ENCODE assay signal across 16 cellular contexts in genomic region chr2:236754234-236754924, GRCh38.
DNase-seq lines count a peak whose midpoint lies in the region; TF ChIP-seq lines count a peak whose summit lies in the region.
"Had no signal": no experiment of that assay in that cellular context is flagged by ENCODE, and none has a peak within 500 bp of the region (broad histone marks: within the 10 kb centered on the region; RNA-seq: fewer than 3 reads in every experiment).

No MANE protein-coding gene starts in this region.

- no peaks in the 10 kb centered on the region for H3K9me3 ChIP-seq in thyroid gland
- H3K9me3 ChIP-seq in adrenal gland (replicated peaks in 1 of 3) = no peaks in the 10 kb centered on the region
- H3K9me3 ChIP-seq: heart left ventricle, upper lobe of right lung had no signal

- DNase-seq in NCI-H82 (lab: John Stamatoyannopoulos, UW) (peak; percentile 52), NCI-H82 treated with DMSO at 0.1 percent for 48 hours (lab: John Stamatoyannopoulos, UW; ENCODE audit: unreplicated experiment) (no peak), NCI-H446 treated with DMSO at 0.1 percent for 48 hours (lab: John Stamatoyannopoulos, UW) (peak; percentile 60), left kidney (ENCODE audit: low read depth, low spot score) (peak; percentile 69), thyroid gland (peak; percentile 94 to 96), adrenal gland (no peak), iPS-NIHi7 (ENCODE audit: extremely low spot score) (no peak), NCI-H748 treated with DMSO at 0.1 percent for 48 hours (lab: John Stamatoyannopoulos, UW) (no peak)
- DNase-seq: amniotic stem cell; CD4-positive, CD25-positive, alpha-beta regulatory T cell; effector CD8-positive, alpha-beta T cell; heart left ventricle; NCI-H2081 treated with DMSO at 0.1 percent for 48 hours; SIG-M5; stimulated activated naive CD8-positive, alpha-beta T cell treated with anti-CD3 and anti-CD28 coated beads, Interleukin-15, Interleukin-2, amounts not matched to agents 100 U/mL and 50 U/mL, for 24 hours; upper lobe of right lung had no signal

- no peak overlapping the region for H3K4me3 ChIP-seq in thyroid gland (replicated peaks in 1 of 3)
- H3K4me3 ChIP-seq in adrenal gland = no peak overlapping the region
- H3K4me3 ChIP-seq: heart left ventricle, upper lobe of right lung had no signal

- H3K27me3 ChIP-seq in thyroid gland (no peaks in the 10 kb centered on the region), adrenal gland (no peaks in the 10 kb centered on the region)
- H3K27me3 ChIP-seq: heart left ventricle, upper lobe of right lung had no signal

- no peaks in the 10 kb centered on the region for H3K36me3 ChIP-seq in thyroid gland
- no peaks in the 10 kb centered on the region for H3K36me3 ChIP-seq in adrenal gland (replicated peaks in 1 of 2)
- H3K36me3 ChIP-seq: heart left ventricle, upper lobe of right lung had no signal

- 30 to 55% methylated on average over 9 to 10 of the region's 10 CpGs for WGBS in thyroid gland, 2 donors
- WGBS in adrenal gland, 4 donors = 88 to 92% (median 90%) methylated on average over 9 to 10 of the region's 10 CpGs

- peaks cover 40 to 62% of the 10 kb centered on the region in 2 donors for H3K4me1 ChIP-seq in thyroid gland
- H3K4me1 ChIP-seq in adrenal gland (replicated peaks in 1 of 2) = no peaks in the 10 kb centered on the region

- H3K27ac ChIP-seq in thyroid gland (peak overlapping the region; percentile 60 to 83 (median 81)), adrenal gland (no peak overlapping the region)
- H3K27ac ChIP-seq: heart left ventricle, upper lobe of right lung had no signal

- TF ChIP-seq POLR2A in thyroid gland (IDR thresholded peaks at IDR 0.05) (no peak), adrenal gland (IDR thresholded peaks at IDR 0.05) (no peak)

- intact Hi-C loops in thyroid gland (cut with DNase I) (no loop called here), adrenal gland (cut with DNase I) (no loop called here)

- TF ChIP-seq CTCF in thyroid gland (IDR thresholded peaks at IDR 0.05) (no peak), adrenal gland (IDR thresholded peaks at IDR 0.05) (no peak)

Comparison
In these comparisons a context has a peak if more than half of its experiments do, and no peak if none do; other contexts are left out.
1. DNase-seq: peak in NCI-H82 (single experiment), NCI-H446 treated with DMSO at 0.1 percent for 48 hours (single experiment), left kidney (single experiment) and thyroid gland (2 of 2); none in NCI-H82 treated with DMSO at 0.1 percent for 48 hours (single experiment), adrenal gland (0 of 7), iPS-NIHi7 (single experiment) and NCI-H748 treated with DMSO at 0.1 percent for 48 hours (single experiment).
2. H3K27ac ChIP-seq: peak in thyroid gland (3 of 3); none in adrenal gland (0 of 5).